ENCODE assay signal across 1 cellular context in the genomic region with DNA sequence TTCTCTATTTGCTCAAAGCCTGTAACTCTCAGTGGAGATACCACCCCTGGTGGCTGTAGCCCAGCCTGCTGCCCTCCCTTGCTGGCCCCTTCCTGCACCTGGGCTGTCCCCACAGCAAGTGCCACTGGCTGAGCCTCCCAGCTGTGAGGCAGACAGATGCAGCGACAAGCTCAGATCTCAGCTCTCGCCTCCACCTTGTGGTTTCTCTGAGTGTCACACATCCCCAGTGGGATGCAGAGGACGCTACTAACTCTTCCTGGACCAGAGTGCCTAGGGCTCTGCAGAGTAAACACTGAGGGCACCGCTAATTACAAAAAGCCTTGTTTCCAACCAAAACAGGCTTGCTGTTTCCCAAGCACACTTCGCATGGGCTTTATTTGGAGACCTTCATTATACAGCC.
A peak's percentile ranks its signal among the peaks of the same experiment; 100 is the strongest.
TF ChIP-seq lines count a peak whose summit lies in the region.

No MANE protein-coding gene starts in this region.

TF ChIP-seq in K562, 482 proteins besides CTCF, POLR2A, EP300 and RAD21 (continued from another document):
- TF ChIP-seq, protein P1, sequence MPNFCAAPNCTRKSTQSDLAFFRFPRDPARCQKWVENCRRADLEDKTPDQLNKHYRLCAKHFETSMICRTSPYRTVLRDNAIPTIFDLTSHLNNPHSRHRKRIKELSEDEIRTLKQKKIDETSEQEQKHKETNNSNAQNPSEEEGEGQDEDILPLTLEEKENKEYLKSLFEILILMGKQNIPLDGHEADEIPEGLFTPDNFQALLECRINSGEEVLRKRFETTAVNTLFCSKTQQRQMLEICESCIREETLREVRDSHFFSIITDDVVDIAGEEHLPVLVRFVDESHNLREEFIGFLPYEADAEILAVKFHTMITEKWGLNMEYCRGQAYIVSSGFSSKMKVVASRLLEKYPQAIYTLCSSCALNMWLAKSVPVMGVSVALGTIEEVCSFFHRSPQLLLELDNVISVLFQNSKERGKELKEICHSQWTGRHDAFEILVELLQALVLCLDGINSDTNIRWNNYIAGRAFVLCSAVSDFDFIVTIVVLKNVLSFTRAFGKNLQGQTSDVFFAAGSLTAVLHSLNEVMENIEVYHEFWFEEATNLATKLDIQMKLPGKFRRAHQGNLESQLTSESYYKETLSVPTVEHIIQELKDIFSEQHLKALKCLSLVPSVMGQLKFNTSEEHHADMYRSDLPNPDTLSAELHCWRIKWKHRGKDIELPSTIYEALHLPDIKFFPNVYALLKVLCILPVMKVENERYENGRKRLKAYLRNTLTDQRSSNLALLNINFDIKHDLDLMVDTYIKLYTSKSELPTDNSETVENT (CRISPR knock-in tag; IDR thresholded peaks at IDR 0.05) = peak; percentile 79
- no peak for TF ChIP-seq PHB (CRISPR knock-in tag; IDR thresholded peaks at IDR 0.05)
- TF ChIP-seq ZBED1 (IDR thresholded peaks at IDR 0.05) = no peak
- TF ChIP-seq, protein P2, sequence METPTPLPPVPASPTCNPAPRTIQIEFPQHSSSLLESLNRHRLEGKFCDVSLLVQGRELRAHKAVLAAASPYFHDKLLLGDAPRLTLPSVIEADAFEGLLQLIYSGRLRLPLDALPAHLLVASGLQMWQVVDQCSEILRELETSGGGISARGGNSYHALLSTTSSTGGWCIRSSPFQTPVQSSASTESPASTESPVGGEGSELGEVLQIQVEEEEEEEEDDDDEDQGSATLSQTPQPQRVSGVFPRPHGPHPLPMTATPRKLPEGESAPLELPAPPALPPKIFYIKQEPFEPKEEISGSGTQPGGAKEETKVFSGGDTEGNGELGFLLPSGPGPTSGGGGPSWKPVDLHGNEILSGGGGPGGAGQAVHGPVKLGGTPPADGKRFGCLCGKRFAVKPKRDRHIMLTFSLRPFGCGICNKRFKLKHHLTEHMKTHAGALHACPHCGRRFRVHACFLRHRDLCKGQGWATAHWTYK (CRISPR knock-in tag; IDR thresholded peaks at IDR 0.05) = no peak
- no peak for TF ChIP-seq FOXK2 (conservative IDR thresholded peaks at IDR 0.05 in 1 of 2, IDR thresholded peaks at IDR 0.05 in 1 of 2; ENCODE audit: low read depth in 2 of 2)
- no peak for TF ChIP-seq ZSCAN32 (CRISPR knock-in tag; IDR thresholded peaks at IDR 0.05)
- TF ChIP-seq SPI1 (IDR thresholded peaks at IDR 0.05; ENCODE audit: borderline replicate concordance, low read depth, low read length) = no peak
- no peak for TF ChIP-seq WHSC1 (IDR thresholded peaks at IDR 0.05; ENCODE audit: low read length)
- 0 out of 2 replicates have a peak, but pooled peaks have one; percentile 17 for TF ChIP-seq HDAC8 (tag; IDR thresholded peaks at IDR 0.05)
- no peak for TF ChIP-seq IRF2 (CRISPR knock-in tag; IDR thresholded peaks at IDR 0.05)
- no peak for TF ChIP-seq RHOXF2B (CRISPR knock-in tag; conservative IDR thresholded peaks at IDR 0.05)
- TF ChIP-seq MEF2A (IDR thresholded peaks at IDR 0.05; ENCODE audit: control insufficient read depth, low read depth, low read length) = no peak
- peak; percentile 96 for TF ChIP-seq SETDB1 (IDR thresholded peaks at IDR 0.05; ENCODE audit: low read length)
- TF ChIP-seq CBX5 (IDR thresholded peaks at IDR 0.05; ENCODE audit: borderline replicate concordance, low read depth) = no peak
- TF ChIP-seq HBP1 (CRISPR knock-in tag; IDR thresholded peaks at IDR 0.05) = no peak
- no peak for TF ChIP-seq GATAD2B (IDR thresholded peaks at IDR 0.05; ENCODE audit: borderline replicate concordance)
- no peak for TF ChIP-seq RFX5 (IDR thresholded peaks at IDR 0.05; ENCODE audit: low read depth, low read length)
- peak; percentile 61 for TF ChIP-seq ZFP36 (IDR thresholded peaks at IDR 0.05; ENCODE audit: low read depth, low read length, partially characterized antibody)
